Comparison of ENCODE assay signal across 29 cellular contexts in genomic region chr2:52072949-52073348, GRCh38.
"Had no signal": no experiment of that assay in that cellular context is flagged by ENCODE, and none has a peak within 500 bp of the region (broad histone marks: within the 10 kb centered on the region; RNA-seq: fewer than 3 reads in every experiment).

No MANE protein-coding gene starts in this region.

- H3K27ac ChIP-seq: SK-N-MC, WERI-Rb-1 had no signal

- H3K36me3 ChIP-seq: MG63, WERI-Rb-1 had no signal

- ATAC-seq: activated CD8-positive, alpha-beta memory T cell treated with anti-CD3 and anti-CD28 coated beads, Interleukin-2, amount 10 ng/mL, durations not matched to agents 7 days and 5 days; activated naive CD8-positive, alpha-beta T cell treated with anti-CD3 and anti-CD28 coated beads, Interleukin-2, amount 50 U/mL, for 24 hours had no signal

- H3K4me3 ChIP-seq: MG63, SK-N-MC had no signal

- H3K9me3 ChIP-seq: MG63 had no signal

- H3K27me3 ChIP-seq: MG63 had no signal

- DNase-seq: activated CD4-positive, alpha-beta memory T cell treated with anti-CD3 and anti-CD28 coated beads, Interleukin-2, amount 10 ng/mL, durations not matched to agents 7 days and 5 days; activated CD4-positive, alpha-beta T cell treated with anti-CD3 and anti-CD28 coated beads for 1 hour; activated CD4-positive, alpha-beta T cell treated with anti-CD3 and anti-CD28 coated beads for 48 hours; activated CD4-positive, CD25-positive, alpha-beta regulatory T cell; activated CD8-positive, alpha-beta memory T cell treated with anti-CD3 and anti-CD28 coated beads for 24 hours; activated CD8-positive, alpha-beta memory T cell treated with anti-CD3 and anti-CD28 coated beads, Interleukin-2, amount 10 ng/mL, durations not matched to agents 7 days and 5 days; activated CD8-positive, alpha-beta memory T cell treated with anti-CD3 and anti-CD28 coated beads, Interleukin-2, amount 50 U/mL, for 48 hours; activated effector memory CD4-positive, alpha-beta T cell treated with Interleukin-2 at 50 U/mL for 16 hours; activated naive CD4-positive, alpha-beta T cell treated with anti-CD3 and anti-CD28 coated beads, Interleukin-2, amount 10 ng/mL, durations not matched to agents 7 days and 5 days; activated naive CD8-positive, alpha-beta T cell treated with anti-CD3 and anti-CD28 coated beads, Interleukin-2, amount 50 U/mL, for 24 hours; activated T-cell treated with anti-CD3 and anti-CD28 coated beads, Interleukin-2, amount 50 U/mL, for 48 hours; anterior cingulate cortex; caudate nucleus; cerebellar nuclear complex; cortex of kidney; Kasumi-1; MG63; NCI-H1048; NCI-H1105 treated with DMSO at 0.1 percent for 48 hours; NCI-H1436; NCI-H1694; NCI-H1930; NCI-H2081 treated with DMSO at 0.1 percent for 48 hours; NCI-H226; NCI-H446 treated with DMSO at 0.1 percent for 48 hours; NCI-H774; Right ventricle myocardium superior; WERI-Rb-1 had no signal
